ENCODE assay signal across 1 cellular context in genomic region chr17:60115364-60115763, GRCh38. TPM values are rescaled to one million over a fixed set of nuclear protein-coding genes. Genes with fewer than 3 reads are reported as not detected.
"Had no signal": no experiment of that assay in that cellular context is flagged by ENCODE, and none has a peak within 500 bp of the region (broad histone marks: within the 10 kb centered on the region; RNA-seq: fewer than 3 reads in every experiment).

No MANE protein-coding gene starts in this region.

RNA-seq across cellular contexts. Expression of gene CA4, which starts 34.4 kb away (rescaled TPM):
- total RNA-seq: vagina had no signal
